14 cellular contexts compared by ENCODE assay signal in the genomic region with DNA sequence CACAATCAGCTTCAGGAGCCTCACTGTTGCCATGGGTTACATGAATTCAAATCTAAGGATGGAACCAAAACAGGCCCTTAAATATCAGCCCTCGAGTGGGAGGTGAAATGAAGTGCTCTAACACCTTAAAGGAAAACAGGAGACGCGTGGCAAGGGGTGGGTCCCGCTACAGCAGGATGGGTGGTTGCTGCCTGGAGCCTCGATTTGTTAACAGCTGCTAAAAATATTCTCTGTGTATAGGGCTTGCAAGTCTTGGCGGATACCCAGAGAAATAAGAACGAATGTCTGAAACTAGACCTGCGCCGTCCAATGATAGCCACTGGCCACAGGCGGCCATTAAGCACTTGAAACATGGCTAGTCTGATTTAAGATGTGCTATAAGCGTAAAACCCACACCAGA.
"Had no signal": no experiment of that assay in that cellular context is flagged by ENCODE, and none has a peak within 500 bp of the region (broad histone marks: within the 10 kb centered on the region; RNA-seq: fewer than 3 reads in every experiment).

No MANE protein-coding gene starts in this region.

- H3K27ac ChIP-seq: adrenal gland, body of pancreas, testis, upper lobe of right lung had no signal

- H3K4me3 Mint-ChIP-seq: activated B cell treated with CpG ODN at 0.5 μM for 24 hours; immature natural killer cell; naive thymus-derived CD4-positive, alpha-beta T cell; T-helper 17 cell had no signal

- H3K4me1 ChIP-seq: adrenal gland, body of pancreas, testis, upper lobe of right lung had no signal

- H3K4me1 Mint-ChIP-seq: activated B cell treated with CpG ODN at 0.5 μM for 24 hours; immature natural killer cell; naive thymus-derived CD4-positive, alpha-beta T cell had no signal

- H3K27me3 ChIP-seq: adrenal gland, body of pancreas, testis, upper lobe of right lung had no signal

- H3K36me3 ChIP-seq: adrenal gland, upper lobe of right lung had no signal

- DNase-seq: activated B cell treated with CpG ODN at 0.5 μM for 24 hours; activated CD4-positive, alpha-beta T cell treated with anti-CD3 and anti-CD28 coated beads, Interleukin-2, amount 50 U/mL, for 1 hour; activated naive CD4-positive, alpha-beta T cell treated with anti-CD3 and anti-CD28 coated beads, Interleukin-2, amount 50 U/mL, for 16 hours; activated T-cell treated with anti-CD3 and anti-CD28 coated beads, Interleukin-2, amount 50 U/mL, for 1 hour; adrenal gland; body of pancreas; immature natural killer cell; left cardiac atrium; naive thymus-derived CD4-positive, alpha-beta T cell; stimulated activated CD4-positive, alpha-beta T cell treated with anti-CD3 and anti-CD28 coated beads, Interleukin-2, amount 100 ng/mL, for 48 hours; stimulated activated naive CD8-positive, alpha-beta T cell treated with anti-CD3 and anti-CD28 coated beads, Interleukin-15, Interleukin-2, amounts not matched to agents 100 U/mL and 50 U/mL, for 24 hours; T-helper 17 cell; testis; upper lobe of right lung had no signal

- H3K27me3 Mint-ChIP-seq: T-helper 17 cell had no signal

- H3K36me3 Mint-ChIP-seq: immature natural killer cell; naive thymus-derived CD4-positive, alpha-beta T cell had no signal

- H3K4me3 ChIP-seq: adrenal gland, body of pancreas, testis, upper lobe of right lung had no signal

- H3K27ac Mint-ChIP-seq: activated B cell treated with CpG ODN at 0.5 μM for 24 hours; immature natural killer cell; naive thymus-derived CD4-positive, alpha-beta T cell; T-helper 17 cell had no signal

- H3K9me3 ChIP-seq: adrenal gland, body of pancreas, testis, upper lobe of right lung had no signal

- ATAC-seq: body of pancreas; naive thymus-derived CD4-positive, alpha-beta T cell; stimulated activated naive CD8-positive, alpha-beta T cell treated with anti-CD3 and anti-CD28 coated beads, Interleukin-15, Interleukin-2, amounts not matched to agents 100 U/mL and 50 U/mL, for 24 hours; T-helper 17 cell; upper lobe of right lung had no signal

- H3K9me3 Mint-ChIP-seq: activated B cell treated with CpG ODN at 0.5 μM for 24 hours; immature natural killer cell; naive thymus-derived CD4-positive, alpha-beta T cell had no signal
